ENCODE assay signal across 8 cellular contexts in genomic region chr1:9235123-9235513, GRCh38. TPM values are rescaled to one million over a fixed set of nuclear protein-coding genes. Genes with fewer than 3 reads are reported as not detected.
DNase-seq lines count a peak whose midpoint lies in the region; ATAC-seq and TF ChIP-seq lines count a peak whose summit lies in the region.

No MANE protein-coding gene starts in this region.

- POLR2A ChIA-PET in T-cell (lab: Charles Lee), result no interaction called here

- H3K4me1 Mint-ChIP-seq in T-helper 1 cell treated with Interleukin-12 subunit alpha and Interleukin-12 subunit beta and Interleukin-4 antibody, amounts not matched to agents 30 μg/mL and 1 μg/mL, for 36 hours (ENCODE audit: low read depth), result peaks cover 25% of the 10 kb centered on the region
- H3K4me1 Mint-ChIP-seq in T-cell, result peaks cover 38 to 43% (median 42%) of the 10 kb centered on the region in 3 donors

- DNase-seq in T-helper 1 cell (no peak), T-cell (no peak), fibroblast of the aortic adventitia (ENCODE audit: low read depth) (peak; percentile 83), renal cortical epithelial cell (ENCODE audit: low read depth) (peak; percentile 44)

- TF ChIP-seq CTCF in fibroblast of the aortic adventitia (IDR thresholded peaks at IDR 0.05; ENCODE audit: insufficient read depth, low read length), result no peak

- peak overlapping the region; percentile 84 for H3K4me3 Mint-ChIP-seq in T-helper 1 cell treated with Interleukin-12 subunit alpha and Interleukin-12 subunit beta and Interleukin-4 antibody, amounts not matched to agents 30 μg/mL and 1 μg/mL, for 36 hours
- H3K4me3 Mint-ChIP-seq in T-cell, result peak overlapping the region; percentile 83 to 92 (median 84)

- H3K4me3 ChIP-seq in fibroblast of the aortic adventitia (ENCODE audit: low read depth, low read length), result peak overlapping the region; percentile 76

- H3K36me3 Mint-ChIP-seq in T-helper 1 cell treated with Interleukin-12 subunit alpha and Interleukin-12 subunit beta and Interleukin-4 antibody, amounts not matched to agents 30 μg/mL and 1 μg/mL, for 36 hours (ENCODE audit: low read depth), result peaks cover 11% of the 10 kb centered on the region
- no peaks in the 10 kb centered on the region for H3K36me3 Mint-ChIP-seq in T-cell

- peaks cover 4% of the 10 kb centered on the region for H3K27me3 Mint-ChIP-seq in T-helper 1 cell treated with Interleukin-12 subunit alpha and Interleukin-12 subunit beta and Interleukin-4 antibody, amounts not matched to agents 30 μg/mL and 1 μg/mL, for 36 hours (ENCODE audit: low read depth)
- H3K27me3 Mint-ChIP-seq in T-cell, result no peaks in the 10 kb centered on the region

- CTCF ChIA-PET in T-cell (lab: Charles Lee), result interaction anchor here in 1 of 2 donors (1.0 kb wide), 1 partner anchor 191 kb away, joined by 3 read pairs; no protein-coding TSS in a partner anchor

- no peaks in the 10 kb centered on the region for H3K9me3 Mint-ChIP-seq in T-helper 1 cell treated with Interleukin-12 subunit alpha and Interleukin-12 subunit beta and Interleukin-4 antibody, amounts not matched to agents 30 μg/mL and 1 μg/mL, for 36 hours
- H3K9me3 Mint-ChIP-seq in T-cell, result no peaks in the 10 kb centered on the region

- peak overlapping the region; percentile 90 for H3K27ac Mint-ChIP-seq in T-helper 1 cell treated with Interleukin-12 subunit alpha and Interleukin-12 subunit beta and Interleukin-4 antibody, amounts not matched to agents 30 μg/mL and 1 μg/mL, for 36 hours
- H3K27ac Mint-ChIP-seq in T-cell, result peak overlapping the region; percentile 84 to 89

- ATAC-seq in HG03558 (IDR thresholded peaks at IDR 0.05; ENCODE audit: extremely low read depth, unreplicated experiment) (peak; percentile 20), T-cell (replicated peaks in 1 of 4) (no peak), GM19351 (IDR thresholded peaks at IDR 0.05; ENCODE audit: unreplicated experiment) (no peak), GM21529 (IDR thresholded peaks at IDR 0.05; ENCODE audit: unreplicated experiment) (no peak)

RNA-seq across cellular contexts. Expression of gene H6PD, which starts 0.5 kb away (rescaled TPM):
- total RNA-seq in T-cell (10 to 100 TPM; 17.6 to 26.5 (median 23.9) TPM), fibroblast of the aortic adventitia (ENCODE audit: low replicate concordance) (30.7 and 36.9 TPM in 2 replicates), renal cortical epithelial cell (14.8 and 31.5 TPM in 2 replicates)

RNA-seq across cellular contexts. Expression of gene SPSB1, which starts 57.6 kb away (rescaled TPM):
- total RNA-seq in T-cell (1 to 10 TPM; 3.1 to 6.4 (median 5.4) TPM), fibroblast of the aortic adventitia (ENCODE audit: low replicate concordance) (18.2 and 37.6 TPM in 2 replicates), renal cortical epithelial cell (22.4 and 34.7 TPM in 2 replicates)

Comparison
In these comparisons a context has a peak if more than half of its experiments do, and no peak if none do; other contexts are left out.
1. DNase-seq: peak in fibroblast of the aortic adventitia (single experiment) and renal cortical epithelial cell (single experiment); none in T-helper 1 cell (0 of 5) and T-cell (0 of 34).